In the genomic region with DNA sequence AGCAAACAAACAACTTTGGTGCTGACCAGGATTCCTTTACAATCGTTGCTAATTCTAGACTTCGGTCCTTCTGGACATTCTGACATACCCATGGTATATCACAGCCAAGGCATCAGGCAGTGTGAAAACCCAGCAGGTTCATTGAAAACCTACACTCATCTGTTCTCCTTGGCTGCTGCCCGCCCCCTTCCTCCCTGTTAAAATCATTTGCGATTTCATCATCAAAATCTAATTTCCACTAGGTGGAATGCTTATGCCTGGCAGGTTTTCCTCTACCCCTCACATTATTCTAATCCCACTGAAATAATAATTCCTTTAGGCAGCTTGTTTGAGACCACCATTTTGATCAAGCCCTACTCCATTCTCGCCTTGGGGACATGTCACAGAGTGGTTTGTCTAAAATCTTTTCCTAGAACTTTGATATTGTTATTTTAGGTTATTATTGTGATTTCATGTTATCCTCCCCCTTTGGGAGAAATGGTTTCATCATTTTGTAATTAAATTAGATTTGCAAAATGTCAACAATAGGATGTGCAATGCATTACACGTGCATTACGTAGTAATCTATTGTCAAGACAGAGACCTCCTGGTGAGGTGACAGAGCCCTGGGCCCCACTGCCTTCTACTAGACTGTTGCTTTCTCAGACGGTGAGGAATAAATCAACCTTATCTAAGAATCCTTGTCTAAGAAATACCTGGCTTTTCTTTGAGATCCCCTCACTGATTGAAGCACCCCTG, we compare ENCODE assay signal across 12 cellular contexts.
"Had no signal": no experiment of that assay in that cellular context is flagged by ENCODE, and none has a peak within 500 bp of the region (broad histone marks: within the 10 kb centered on the region; RNA-seq: fewer than 3 reads in every experiment).

No MANE protein-coding gene starts in this region.

- H3K36me3 ChIP-seq: cardiac muscle cell, thyroid gland had no signal

- H3K4me3 ChIP-seq: cardiac muscle cell, esophagus squamous epithelium, thyroid gland had no signal

- DNase-seq: activated naive CD4-positive, alpha-beta T cell treated with anti-CD3 and anti-CD28 coated beads, Interleukin-2, amount 10 ng/mL, durations not matched to agents 7 days and 5 days; esophagus squamous epithelium; hypothalamus; left ventricle myocardium superior; mesenchymal stem cell; natural killer cell; stimulated activated CD4-positive, alpha-beta T cell treated with anti-CD3 and anti-CD28 coated beads, Interleukin-1b, Interleukin-23, amount 100 ng/mL, for 48 hours; T-helper 9 cell; thyroid gland had no signal

- H3K9me3 ChIP-seq: esophagus squamous epithelium, thyroid gland had no signal

- H3K27me3 ChIP-seq: cardiac muscle cell, esophagus squamous epithelium, thyroid gland had no signal

- H3K27ac ChIP-seq: cardiac muscle cell, esophagus squamous epithelium, thyroid gland had no signal

- ATAC-seq: activated CD4-positive, CD25-positive, alpha-beta regulatory T cell treated with anti-CD3 and anti-CD28 coated beads, Interleukin-2, amount 50 U/mL, for 24 hours; left ventricle myocardium superior; natural killer cell; sciatic nerve had no signal
